ENCODE assay signal across 8 cellular contexts in genomic region chr2:42569883-42570282, GRCh38. TPM values are rescaled to one million over a fixed set of nuclear protein-coding genes. Genes with fewer than 3 reads are reported as not detected.
DNase-seq lines count a peak whose midpoint lies in the region; ATAC-seq and TF ChIP-seq lines count a peak whose summit lies in the region.

No MANE protein-coding gene starts in this region.

- no peak for ATAC-seq in activated B cell treated with CpG ODN at 0.5 μM for 24 hours (ENCODE audit: low read depth)
- ATAC-seq in stimulated activated memory B cell treated with anti-CD40 and anti-IgM and Interleukin-4, amounts not matched to agents 10 μg/mL and 1 μg/mL and 100 μg/mL, for 72 hours: no peak
- no peak for ATAC-seq in GM21447 (IDR thresholded peaks at IDR 0.05; ENCODE audit: unreplicated experiment)

- peaks cover 24% of the 10 kb centered on the region for H3K36me3 ChIP-seq in iPS-15b (ENCODE audit: control insufficient read depth, insufficient read depth, low read length)

- H3K4me3 Mint-ChIP-seq in activated B cell treated with CpG ODN at 0.5 μM for 24 hours: peak overlapping the region; percentile 87
- peak overlapping the region; percentile 88 for H3K4me3 Mint-ChIP-seq in stimulated activated memory B cell treated with anti-CD40 and anti-IgM and Interleukin-4, amounts not matched to agents 10 μg/mL and 1 μg/mL and 100 μg/mL, for 72 hours

- peak overlapping the region; percentile 54 for H3K27ac Mint-ChIP-seq in activated B cell treated with CpG ODN at 0.5 μM for 24 hours
- peak overlapping the region; percentile 88 for H3K27ac Mint-ChIP-seq in stimulated activated memory B cell treated with anti-CD40 and anti-IgM and Interleukin-4, amounts not matched to agents 10 μg/mL and 1 μg/mL and 100 μg/mL, for 72 hours

- peaks cover 7% of the 10 kb centered on the region for H3K36me3 Mint-ChIP-seq in activated B cell treated with CpG ODN at 0.5 μM for 24 hours (ENCODE audit: low read depth)
- peaks cover 7% of the 10 kb centered on the region for H3K36me3 Mint-ChIP-seq in stimulated activated memory B cell treated with anti-CD40 and anti-IgM and Interleukin-4, amounts not matched to agents 10 μg/mL and 1 μg/mL and 100 μg/mL, for 72 hours

- TF ChIP-seq CTCF in activated B cell treated with CpG ODN at 0.5 μM for 24 hours (IDR thresholded peaks at IDR 0.05): no peak

- H3K27me3 Mint-ChIP-seq in activated B cell treated with CpG ODN at 0.5 μM for 24 hours: no peaks in the 10 kb centered on the region
- no peaks in the 10 kb centered on the region for H3K27me3 Mint-ChIP-seq in stimulated activated memory B cell treated with anti-CD40 and anti-IgM and Interleukin-4, amounts not matched to agents 10 μg/mL and 1 μg/mL and 100 μg/mL, for 72 hours

- peaks cover 14% of the 10 kb centered on the region for H3K4me1 ChIP-seq in iPS-15b (ENCODE audit: control insufficient read depth, insufficient read depth, low read length)

- DNase-seq in NCI-H82 (lab: John Stamatoyannopoulos, UW) (peak; percentile 21), NCI-H82 treated with DMSO at 0.1 percent for 48 hours (lab: John Stamatoyannopoulos, UW; ENCODE audit: unreplicated experiment) (no peak), activated B cell treated with CpG ODN at 0.5 μM for 24 hours (no peak), NCI-H1694 treated with DMSO at 0.1 percent for 48 hours (lab: John Stamatoyannopoulos, UW) (no peak)
- no peak for DNase-seq in stimulated activated naive CD4-positive, alpha-beta T cell treated with Interleukin-2 at 50 U/mL for 16 hours (lab: John Stamatoyannopoulos, UW)

- H3K9me3 Mint-ChIP-seq in activated B cell treated with CpG ODN at 0.5 μM for 24 hours: no peaks in the 10 kb centered on the region
- H3K9me3 Mint-ChIP-seq in stimulated activated memory B cell treated with anti-CD40 and anti-IgM and Interleukin-4, amounts not matched to agents 10 μg/mL and 1 μg/mL and 100 μg/mL, for 72 hours: no peaks in the 10 kb centered on the region

- H3K9me3 ChIP-seq in iPS-15b (ENCODE audit: control insufficient read depth, insufficient read depth, low read length): no peaks in the 10 kb centered on the region

- intact Hi-C loops in activated B cell treated with CpG ODN at 0.5 μM for 24 hours (cut with micrococcal nuclease): loop anchor here (2.0 to 10.0 kb wide), 3 partner anchors 75 to 225 kb away; partner anchors contain the start of genes COX7A2L and HAAO

- H3K9ac ChIP-seq in iPS-15b (ENCODE audit: low read depth, low read length): peak overlapping the region; percentile 89

- H3K4me3 ChIP-seq in iPS-15b (ENCODE audit: low read depth, low read length): peak overlapping the region; percentile 96

- H3K27me3 ChIP-seq in iPS-15b (ENCODE audit: control insufficient read depth, insufficient read depth, low read length): no peaks in the 10 kb centered on the region

- POLR2A ChIA-PET in activated B cell treated with CpG ODN at 0.5 μM for 24 hours (lab: Charles Lee): no interaction called here

- peaks cover 30% of the 10 kb centered on the region for H3K4me1 Mint-ChIP-seq in activated B cell treated with CpG ODN at 0.5 μM for 24 hours
- H3K4me1 Mint-ChIP-seq in stimulated activated memory B cell treated with anti-CD40 and anti-IgM and Interleukin-4, amounts not matched to agents 10 μg/mL and 1 μg/mL and 100 μg/mL, for 72 hours: peaks cover 33% of the 10 kb centered on the region

- CTCF ChIA-PET in activated B cell treated with CpG ODN at 0.5 μM for 24 hours (lab: Charles Lee): no interaction called here

RNA-seq across cellular contexts. Expression of gene MTA3, which starts 1.5 kb away (rescaled TPM):
- 26.2 and 26.8 TPM in 2 replicates for total RNA-seq in activated B cell treated with CpG ODN at 0.5 μM for 24 hours
